ENCODE assay signal across 2 cellular contexts in genomic region chr7:147415991-147416390, GRCh38.
TF ChIP-seq lines count a peak whose summit lies in the region.

No MANE protein-coding gene starts in this region.

TF ChIP-seq in SK-N-SH, 30 proteins besides CTCF, POLR2A, EP300 and RAD21 (continued from another document):
- TF ChIP-seq, protein P1, sequence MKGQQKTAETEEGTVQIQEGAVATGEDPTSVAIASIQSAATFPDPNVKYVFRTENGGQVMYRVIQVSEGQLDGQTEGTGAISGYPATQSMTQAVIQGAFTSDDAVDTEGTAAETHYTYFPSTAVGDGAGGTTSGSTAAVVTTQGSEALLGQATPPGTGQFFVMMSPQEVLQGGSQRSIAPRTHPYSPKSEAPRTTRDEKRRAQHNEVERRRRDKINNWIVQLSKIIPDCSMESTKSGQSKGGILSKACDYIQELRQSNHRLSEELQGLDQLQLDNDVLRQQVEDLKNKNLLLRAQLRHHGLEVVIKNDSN (IDR thresholded peaks at IDR 0.05; ENCODE audit: borderline replicate concordance, low read depth): no peak
- no peak for TF ChIP-seq IRF3 (IDR thresholded peaks at IDR 0.05; ENCODE audit: low read depth, low read length)
- TF ChIP-seq POLR2AphosphoS5 (IDR thresholded peaks at IDR 0.05; ENCODE audit: low read depth, low read length): no peak
- no peak for TF ChIP-seq MAX (IDR thresholded peaks at IDR 0.05; ENCODE audit: low read depth)
- TF ChIP-seq SIN3A (IDR thresholded peaks at IDR 0.05; ENCODE audit: borderline replicate concordance, low read depth, low read length): no peak
- TF ChIP-seq MXI1 (IDR thresholded peaks at IDR 0.05; ENCODE audit: low read depth, low read length): no peak
- no peak for TF ChIP-seq TAF1 (IDR thresholded peaks at IDR 0.05; ENCODE audit: borderline replicate concordance, low read depth, low read length)

TF ChIP-seq in SK-N-SH treated with all-trans-retinoic acid at 6 μM for 48 hours, 23 proteins besides CTCF, POLR2A, EP300 and RAD21 (continued from another document):
- TF ChIP-seq ZNF70 (CRISPR knock-in tag; IDR thresholded peaks at IDR 0.05): no peak
- TF ChIP-seq OSR1 (CRISPR knock-in tag; IDR thresholded peaks at IDR 0.05): no peak
- TF ChIP-seq CSDC2 (CRISPR knock-in tag; IDR thresholded peaks at IDR 0.05): no peak
- TF ChIP-seq BACH2 (CRISPR knock-in tag; IDR thresholded peaks at IDR 0.05; ENCODE audit: borderline replicate concordance): no peak
- no peak for TF ChIP-seq RARB (CRISPR knock-in tag; IDR thresholded peaks at IDR 0.05)
- no peak for TF ChIP-seq ZFP3 (CRISPR knock-in tag; IDR thresholded peaks at IDR 0.05)
- no peak for TF ChIP-seq CREB5 (CRISPR knock-in tag; IDR thresholded peaks at IDR 0.05; ENCODE audit: low read depth)
- TF ChIP-seq ZNF565 (CRISPR knock-in tag; conservative IDR thresholded peaks at IDR 0.05; ENCODE audit: low read depth): no peak
- TF ChIP-seq, protein P2, sequence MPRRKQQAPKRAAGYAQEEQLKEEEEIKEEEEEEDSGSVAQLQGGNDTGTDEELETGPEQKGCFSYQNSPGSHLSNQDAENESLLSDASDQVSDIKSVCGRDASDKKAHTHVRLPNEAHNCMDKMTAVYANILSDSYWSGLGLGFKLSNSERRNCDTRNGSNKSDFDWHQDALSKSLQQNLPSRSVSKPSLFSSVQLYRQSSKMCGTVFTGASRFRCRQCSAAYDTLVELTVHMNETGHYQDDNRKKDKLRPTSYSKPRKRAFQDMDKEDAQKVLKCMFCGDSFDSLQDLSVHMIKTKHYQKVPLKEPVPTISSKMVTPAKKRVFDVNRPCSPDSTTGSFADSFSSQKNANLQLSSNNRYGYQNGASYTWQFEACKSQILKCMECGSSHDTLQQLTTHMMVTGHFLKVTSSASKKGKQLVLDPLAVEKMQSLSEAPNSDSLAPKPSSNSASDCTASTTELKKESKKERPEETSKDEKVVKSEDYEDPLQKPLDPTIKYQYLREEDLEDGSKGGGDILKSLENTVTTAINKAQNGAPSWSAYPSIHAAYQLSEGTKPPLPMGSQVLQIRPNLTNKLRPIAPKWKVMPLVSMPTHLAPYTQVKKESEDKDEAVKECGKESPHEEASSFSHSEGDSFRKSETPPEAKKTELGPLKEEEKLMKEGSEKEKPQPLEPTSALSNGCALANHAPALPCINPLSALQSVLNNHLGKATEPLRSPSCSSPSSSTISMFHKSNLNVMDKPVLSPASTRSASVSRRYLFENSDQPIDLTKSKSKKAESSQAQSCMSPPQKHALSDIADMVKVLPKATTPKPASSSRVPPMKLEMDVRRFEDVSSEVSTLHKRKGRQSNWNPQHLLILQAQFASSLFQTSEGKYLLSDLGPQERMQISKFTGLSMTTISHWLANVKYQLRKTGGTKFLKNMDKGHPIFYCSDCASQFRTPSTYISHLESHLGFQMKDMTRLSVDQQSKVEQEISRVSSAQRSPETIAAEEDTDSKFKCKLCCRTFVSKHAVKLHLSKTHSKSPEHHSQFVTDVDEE (CRISPR knock-in tag; IDR thresholded peaks at IDR 0.05): no peak
